Comparison of ENCODE assay signal across 23 cellular contexts in genomic region chrX:14916017-14916674, GRCh38. TPM values are rescaled to one million over a fixed set of nuclear protein-coding genes. Genes with fewer than 3 reads are reported as not detected.
DNase-seq lines count a peak whose midpoint lies in the region; ATAC-seq, FAIRE-seq and TF ChIP-seq lines count a peak whose summit lies in the region.
"Had no signal": no experiment of that assay in that cellular context is flagged by ENCODE, and none has a peak within 500 bp of the region (broad histone marks: within the 10 kb centered on the region; RNA-seq: fewer than 3 reads in every experiment).

No MANE protein-coding gene starts in this region.

- H3K9me3 ChIP-seq in astrocyte (ENCODE audit: insufficient read depth, low read depth, low read length), result no peaks in the 10 kb centered on the region
- H3K9me3 ChIP-seq: heart left ventricle, mucosa of descending colon, spleen, upper lobe of right lung had no signal

- POLR2A ChIA-PET in AG04449 (lab: Yijun Ruan, JAX), result no interaction called here

- H3K36me3 ChIP-seq in astrocyte (ENCODE audit: insufficient read depth, low read length), result peaks cover 6% of the 10 kb centered on the region

- no peaks in the 10 kb centered on the region for H3K36me3 Mint-ChIP-seq in astrocyte (ENCODE audit: low read depth, unreplicated experiment)

- peak overlapping the region; percentile 40 for H3K9ac ChIP-seq in astrocyte (ENCODE audit: low read length)

- peak overlapping the region; percentile 66 for H3K27ac ChIP-seq in astrocyte (ENCODE audit: low read depth, low read length)
- H3K27ac ChIP-seq: epithelial cell of prostate, heart left ventricle, spleen, upper lobe of right lung had no signal

- no peak overlapping the region for H2AFZ ChIP-seq in astrocyte (ENCODE audit: low read depth, low read length)

- peaks cover 22% of the 10 kb centered on the region for H3K4me1 ChIP-seq in astrocyte (ENCODE audit: insufficient read depth, low read length)
- H3K4me1 ChIP-seq: heart left ventricle, spleen, upper lobe of right lung had no signal

- H3K27me3 Mint-ChIP-seq in astrocyte (ENCODE audit: low read depth, unreplicated experiment), result no peaks in the 10 kb centered on the region
- H3K27me3 Mint-ChIP-seq: activated naive CD8-positive, alpha-beta T cell treated with anti-CD3 and anti-CD28 coated beads, Interleukin-2, amount 10 ng/mL, durations not matched to agents 7 days and 5 days; B cell had no signal

- H3K27me3 ChIP-seq in astrocyte (ENCODE audit: insufficient read depth, low read length), result no peaks in the 10 kb centered on the region
- H3K27me3 ChIP-seq: heart left ventricle, spleen, upper lobe of right lung had no signal

- no peaks in the 10 kb centered on the region for H4K20me1 ChIP-seq in astrocyte (ENCODE audit: insufficient read depth, low read length)

- TF ChIP-seq CTCF in AG04449 (IDR thresholded peaks at IDR 0.05; ENCODE audit: insufficient read depth, low read length, missing control alignments) (no peak), astrocyte (IDR thresholded peaks at IDR 0.05; ENCODE audit: insufficient read depth, low read depth, low read length) (no peak)

- ATAC-seq in HG03520 (IDR thresholded peaks at IDR 0.05; ENCODE audit: unreplicated experiment), result no peak
- ATAC-seq: heart left ventricle; left cardiac atrium; mucosa of descending colon; stimulated activated naive CD8-positive, alpha-beta T cell treated with anti-CD3 and anti-CD28 coated beads, Interleukin-15, Interleukin-2, amounts not matched to agents 100 U/mL and 50 U/mL, for 24 hours; upper lobe of right lung had no signal

- H3K4me3 Mint-ChIP-seq in astrocyte (ENCODE audit: unreplicated experiment), result no peak overlapping the region
- H3K4me3 Mint-ChIP-seq: activated naive CD8-positive, alpha-beta T cell treated with anti-CD3 and anti-CD28 coated beads, Interleukin-2, amount 10 ng/mL, durations not matched to agents 7 days and 5 days; B cell had no signal

- H3K4me3 ChIP-seq in AG04449 (ENCODE audit: low read depth, low read length) (no peak overlapping the region), astrocyte (ENCODE audit: insufficient read depth, low read depth, low read length) (no peak overlapping the region)
- H3K4me3 ChIP-seq: heart left ventricle, mucosa of descending colon, spleen, upper lobe of right lung had no signal

- CTCF ChIA-PET in AG04449 (lab: Yijun Ruan, JAX), result no interaction called here

- peak; percentile 100 for FAIRE-seq in astrocyte (lab: Jason Lieb, UNC)

- no peak overlapping the region for H3K27ac Mint-ChIP-seq in astrocyte (ENCODE audit: unreplicated experiment)
- H3K27ac Mint-ChIP-seq: activated naive CD8-positive, alpha-beta T cell treated with anti-CD3 and anti-CD28 coated beads, Interleukin-2, amount 10 ng/mL, durations not matched to agents 7 days and 5 days; B cell had no signal

- H3K9me3 Mint-ChIP-seq in astrocyte (ENCODE audit: unreplicated experiment), result no peaks in the 10 kb centered on the region
- H3K9me3 Mint-ChIP-seq: activated naive CD8-positive, alpha-beta T cell treated with anti-CD3 and anti-CD28 coated beads, Interleukin-2, amount 10 ng/mL, durations not matched to agents 7 days and 5 days had no signal

- H3K4me1 Mint-ChIP-seq in astrocyte (ENCODE audit: low read depth, unreplicated experiment), result peaks cover 14% of the 10 kb centered on the region
- H3K4me1 Mint-ChIP-seq: activated naive CD8-positive, alpha-beta T cell treated with anti-CD3 and anti-CD28 coated beads, Interleukin-2, amount 10 ng/mL, durations not matched to agents 7 days and 5 days; B cell had no signal

- peak overlapping the region; percentile 74 for H3K4me2 ChIP-seq in astrocyte (ENCODE audit: low read length)

- H3K79me2 ChIP-seq in astrocyte (ENCODE audit: insufficient read depth, low read length), result no peaks in the 10 kb centered on the region

- DNase-seq in AG04449 (ENCODE audit: low read depth, low spot score), result peak; percentile 21
- peak; percentile 57 for DNase-seq in HS-5 (ENCODE audit: low read depth)
- DNase-seq in astrocyte (ENCODE audit: low read depth), result peak; percentile 84
- peak; percentile 72 for DNase-seq in iris pigment epithelial cell (ENCODE audit: low read depth)
- no peak for DNase-seq in ureter (ENCODE audit: low spot score)
- no peak for DNase-seq in stimulated activated CD4-positive, alpha-beta T cell treated with anti-CD3 and anti-CD28 coated beads, Interleukin-4, amount 100 ng/mL, for 1 hour
- no peak for DNase-seq in activated CD4-positive, CD25-positive, alpha-beta regulatory T cell (lab: John Stamatoyannopoulos, UW)
- DNase-seq: activated CD4-positive, alpha-beta T cell treated with anti-CD3 and anti-CD28 coated beads, Interleukin-2, amount 50 U/mL, for 1 hour; activated naive CD8-positive, alpha-beta T cell treated with anti-CD3 and anti-CD28 coated beads, Interleukin-2, amount 10 ng/mL, durations not matched to agents 7 days and 5 days; DMS 273 treated with DMSO at 0.1 percent for 48 hours; heart left ventricle; left cardiac atrium; mucosa of descending colon; NCI-H2029; NCI-H510A; SIG-M5; spleen; stimulated activated naive CD8-positive, alpha-beta T cell treated with anti-CD3 and anti-CD28 coated beads, Interleukin-15, Interleukin-2, amounts not matched to agents 100 U/mL and 50 U/mL, for 24 hours; T1000; upper lobe of right lung had no signal

RNA-seq across cellular contexts. Expression of gene MOSPD2, which starts 42.9 kb away (rescaled TPM):
- total RNA-seq in astrocyte, result 13.9 and 14.6 TPM in 2 replicates
- 25.2 TPM for total RNA-seq in ureter

RNA-seq across cellular contexts. Expression of gene FANCB, which starts 43.3 kb away (rescaled TPM):
- 1.9 and 2.8 TPM in 2 replicates for total RNA-seq in astrocyte
- 1.8 TPM for total RNA-seq in ureter

Comparison
In these comparisons a context has a peak if more than half of its experiments do, and no peak if none do; other contexts are left out.
1. DNase-seq: peak in AG04449 (single experiment), HS-5 (single experiment), astrocyte (single experiment) and iris pigment epithelial cell (single experiment); none in ureter (single experiment), stimulated activated CD4-positive, alpha-beta T cell treated with anti-CD3 and anti-CD28 coated beads, Interleukin-4, amount 100 ng/mL, for 1 hour (single experiment) and activated CD4-positive, CD25-positive, alpha-beta regulatory T cell (0 of 4).